In genomic region chr16:53103811-53104210, GRCh38 we compare ENCODE assay signal across 16 cellular contexts. TPM values are rescaled to one million over a fixed set of nuclear protein-coding genes. Genes with fewer than 3 reads are reported as not detected.
DNase-seq lines count a peak whose midpoint lies in the region; ATAC-seq and TF ChIP-seq lines count a peak whose summit lies in the region.
"Had no signal": no experiment of that assay in that cellular context is flagged by ENCODE, and none has a peak within 500 bp of the region (broad histone marks: within the 10 kb centered on the region; RNA-seq: fewer than 3 reads in every experiment).

No MANE protein-coding gene starts in this region.

- H3K27ac Mint-ChIP-seq in HFFc6 (peak overlapping the region; percentile 46), endodermal cell (no peak overlapping the region)
- H3K27ac Mint-ChIP-seq: CD4-positive, CD25-positive, alpha-beta regulatory T cell had no signal

- H3K36me3 ChIP-seq in SK-N-MC (ENCODE audit: insufficient read depth, low read length) (no peaks in the 10 kb centered on the region), thoracic aorta (no peaks in the 10 kb centered on the region), endodermal cell (ENCODE audit: control insufficient read depth, insufficient read depth, low read length) (no peaks in the 10 kb centered on the region)

- no peak for TF ChIP-seq CTCF in HFFc6 (IDR thresholded peaks at IDR 0.05)
- no peak for TF ChIP-seq CTCF in thoracic aorta (IDR thresholded peaks at IDR 0.05)
- no peak for TF ChIP-seq CTCF in endodermal cell (conservative IDR thresholded peaks at IDR 0.05)

- H3K9me3 Mint-ChIP-seq in HFFc6, result no peaks in the 10 kb centered on the region
- H3K9me3 Mint-ChIP-seq in endodermal cell, result peaks cover 3% of the 10 kb centered on the region
- H3K9me3 Mint-ChIP-seq: CD4-positive, CD25-positive, alpha-beta regulatory T cell had no signal

- no peak for ATAC-seq in thoracic aorta (ENCODE audit: insufficient number of reproducible peaks, low FRiP score, low read depth)
- ATAC-seq in HG02610 (IDR thresholded peaks at IDR 0.05; ENCODE audit: unreplicated experiment), result no peak
- ATAC-seq: Right ventricle myocardium inferior had no signal

- WGBS in endodermal cell (ENCODE audit: insufficient coverage in 1 of 2, insufficient read length in 1 of 2), 2 experiments, result 85 to 89% methylated on average over 4 of the region's 4 CpGs

- H3K27ac ChIP-seq in SK-N-MC (peak overlapping the region; percentile 19; the same call in 1 of the 2 replicates), thoracic aorta (peak overlapping the region; percentile 3 to 56), endodermal cell (ENCODE audit: low read depth, low read length) (no peak overlapping the region)

- H3K27me3 Mint-ChIP-seq in HFFc6 (ENCODE audit: insufficient read depth), result no peaks in the 10 kb centered on the region
- no peaks in the 10 kb centered on the region for H3K27me3 Mint-ChIP-seq in endodermal cell (ENCODE audit: insufficient read depth)
- H3K27me3 Mint-ChIP-seq: CD4-positive, CD25-positive, alpha-beta regulatory T cell had no signal

- DNase-seq in HFFc6 (no peak), SK-N-MC (ENCODE audit: low read depth, low spot score) (no peak), islet precursor cell (peak; percentile 75), thoracic aorta (ENCODE audit: low spot score) (no peak), NCI-H446 treated with DMSO at 0.1 percent for 48 hours (lab: John Stamatoyannopoulos, UW) (no peak), endodermal cell (no peak)
- DNase-seq: ACHN; Caco-2; CD4-positive, CD25-positive, alpha-beta regulatory T cell; DMS153; NCI-H1048; NCI-H1436 treated with DMSO at 0.1 percent for 48 hours; NCI-H2029 treated with DMSO at 0.1 percent for 48 hours; NCI-H524 had no signal

- no peak overlapping the region for H3K4me3 ChIP-seq in SK-N-MC
- H3K4me3 ChIP-seq in thoracic aorta, result no peak overlapping the region
- no peak overlapping the region for H3K4me3 ChIP-seq in endodermal cell (ENCODE audit: low read length)

- H3K4me1 ChIP-seq in thoracic aorta (ENCODE audit: control insufficient read depth in 1 of 2, low read depth in 2 of 2) (peaks cover 13 to 34% of the 10 kb centered on the region in 2 donors), endodermal cell (ENCODE audit: control insufficient read depth, insufficient read depth, low read length) (peaks cover 5% of the 10 kb centered on the region)

- H3K4me3 Mint-ChIP-seq in HFFc6 (no peak overlapping the region), endodermal cell (no peak overlapping the region)
- H3K4me3 Mint-ChIP-seq: CD4-positive, CD25-positive, alpha-beta regulatory T cell had no signal

- H3K9me3 ChIP-seq in SK-N-MC (ENCODE audit: low read depth, low read length) (no peaks in the 10 kb centered on the region), thoracic aorta (no peaks in the 10 kb centered on the region), endodermal cell (ENCODE audit: control insufficient read depth, low read length) (no peaks in the 10 kb centered on the region)
- H3K9me3 ChIP-seq: Caco-2 had no signal

- H3K36me3 Mint-ChIP-seq in HFFc6 (ENCODE audit: low read depth) (no peaks in the 10 kb centered on the region; the same call in none of the 2 replicates), endodermal cell (ENCODE audit: low read depth) (peaks cover 2% of the 10 kb centered on the region)

- peaks cover 41% of the 10 kb centered on the region for H3K4me1 Mint-ChIP-seq in HFFc6 (ENCODE audit: low read depth)
- peaks cover 14% of the 10 kb centered on the region for H3K4me1 Mint-ChIP-seq in endodermal cell

- H3K27me3 ChIP-seq in thoracic aorta (replicated peaks; ENCODE audit: insufficient read depth), result no peaks in the 10 kb centered on the region
- H3K27me3 ChIP-seq in endodermal cell (ENCODE audit: control insufficient read depth, insufficient read depth, low read length, poor library complexity, severe bottlenecking), result no peaks in the 10 kb centered on the region

- no peak overlapping the region for H3K9ac ChIP-seq in SK-N-MC (ENCODE audit: insufficient read length)
- H3K9ac ChIP-seq in endodermal cell (ENCODE audit: extremely low read depth, low read length, poor library complexity, severe bottlenecking), result no peak overlapping the region

RNA-seq across cellular contexts. Expression of gene CHD9, which starts 49.0 kb away (rescaled TPM):
- 10 to 100 TPM; 39.7 to 48.8 (median 45.7) TPM for total RNA-seq in HFFc6 (2021; fragmentation: NEBNext Ultra II Directional; extraction: Animal tissue kit (Norgen Biotek cat#: 25700))
- total RNA-seq in thoracic aorta (100 to 1,000 TPM in 1 of 2 donors, 10 to 100 TPM in 1; 71.3 to 152 TPM), endodermal cell (10 to 100 TPM; 36.8 to 40.5 TPM)
- polyA plus RNA-seq in endodermal cell (2013, experiment 1 of 2), result 39.3 TPM
- 41.4 TPM for polyA plus RNA-seq in endodermal cell (2013, experiment 2 of 2)

RNA-seq across cellular contexts. Expression of gene CHD9NB, which starts 51.1 kb away (rescaled TPM):
- total RNA-seq in HFFc6 (2021; fragmentation: NEBNext Ultra II Directional; extraction: Animal tissue kit (Norgen Biotek cat#: 25700)), result 1 to 10 TPM; 2.1 to 4.0 (median 3.1) TPM
- total RNA-seq in thoracic aorta (1 to 10 TPM in 1 of 2 donors, under 1 TPM in 1; 0.85 to 2.3 TPM), endodermal cell (10 to 100 TPM; 13.1 to 14.9 TPM)
- polyA plus RNA-seq in endodermal cell (2013, experiment 1 of 2), result 2.8 TPM
- 3.0 TPM for polyA plus RNA-seq in endodermal cell (2013, experiment 2 of 2)
- total RNA-seq: Caco-2; CD4-positive, CD25-positive, alpha-beta regulatory T cell had no signal
- polyA plus RNA-seq: CD4-positive, CD25-positive, alpha-beta regulatory T cell had no signal
